ENCODE assay signal across 13 cellular contexts in the genomic region with DNA sequence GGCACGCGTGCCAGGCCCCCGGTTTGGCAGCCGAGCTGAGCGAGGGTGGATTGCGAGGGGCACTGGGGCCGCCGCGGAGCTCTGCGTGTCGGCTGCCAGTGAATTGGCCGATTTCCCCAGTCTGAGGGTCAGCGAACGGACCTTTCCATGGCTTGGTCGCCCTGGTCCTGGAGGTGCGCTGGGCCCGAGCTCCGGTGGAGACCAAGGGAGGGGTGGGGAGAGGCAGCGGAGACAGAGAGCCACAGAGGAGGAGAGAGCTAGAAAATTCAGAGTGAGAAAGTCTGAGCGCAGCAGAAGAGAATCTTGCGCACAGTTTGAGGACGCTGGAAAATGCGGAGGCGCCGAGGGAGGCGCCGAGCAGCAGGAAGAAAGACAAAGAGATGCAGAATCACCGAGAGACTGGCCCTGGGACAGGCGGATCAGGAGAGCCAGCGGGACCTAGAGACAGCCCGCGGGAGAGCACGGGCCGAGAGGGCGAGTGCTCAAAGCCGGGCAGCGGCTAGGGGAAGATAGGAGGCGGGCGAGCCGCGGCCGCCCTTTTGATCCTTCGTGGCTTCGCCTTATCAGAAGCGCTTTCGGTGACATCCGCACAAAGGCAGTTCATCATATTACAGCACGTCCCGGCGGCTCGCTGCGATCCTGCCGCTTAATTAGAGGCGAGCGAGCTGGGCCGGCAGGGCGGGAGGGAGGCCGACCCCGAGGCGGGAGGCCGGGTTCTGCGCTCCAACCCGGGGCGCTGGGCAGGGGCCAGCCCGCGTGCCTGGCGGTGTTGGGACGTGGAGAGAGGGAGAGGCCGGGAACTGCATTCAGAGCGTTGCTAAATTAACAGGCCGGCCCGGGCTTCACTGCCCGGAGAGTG. TPM values are rescaled to one million over a fixed set of nuclear protein-coding genes. Genes with fewer than 3 reads are reported as not detected.
DNase-seq lines count a peak whose midpoint lies in the region; ATAC-seq, FAIRE-seq and TF ChIP-seq lines count a peak whose summit lies in the region.
"Had no signal": no experiment of that assay in that cellular context is flagged by ENCODE, and none has a peak within 500 bp of the region (broad histone marks: within the 10 kb centered on the region; RNA-seq: fewer than 3 reads in every experiment).

No MANE protein-coding gene starts in this region.

- no peak for TF ChIP-seq CTCF in activated CD8-positive, alpha-beta T cell treated with anti-CD3 and anti-CD28 coated beads for 36 hours (IDR thresholded peaks at IDR 0.05)
- TF ChIP-seq CTCF in foreskin keratinocyte (conservative IDR thresholded peaks at IDR 0.05): no peak

- intact Hi-C loops in activated CD8-positive, alpha-beta T cell treated with anti-CD3 and anti-CD28 coated beads for 36 hours (cut with micrococcal nuclease): no loop called here

- no peak for TF ChIP-seq POLR2A in GM12892 (IDR thresholded peaks at IDR 0.05; ENCODE audit: low read depth, low read length)

- peaks cover 82% of the 10 kb centered on the region for H3K27me3 Mint-ChIP-seq in activated CD8-positive, alpha-beta T cell treated with anti-CD3 and anti-CD28 coated beads for 36 hours
- peaks cover 83% of the 10 kb centered on the region for H3K27me3 Mint-ChIP-seq in activated CD8-positive, alpha-beta T cell treated with anti-CD3 and anti-CD28 coated beads, Interleukin-2, amount 10 ng/mL, durations not matched to agents 7 days and 5 days (ENCODE audit: low read depth)

- no peaks in the 10 kb centered on the region for H3K9me3 ChIP-seq in small intestine (ENCODE audit: control insufficient read depth, low read depth)

- H3K4me1 Mint-ChIP-seq in activated CD8-positive, alpha-beta T cell treated with anti-CD3 and anti-CD28 coated beads for 36 hours (ENCODE audit: low read depth): peaks cover 35% of the 10 kb centered on the region
- H3K4me1 Mint-ChIP-seq in activated CD8-positive, alpha-beta T cell treated with anti-CD3 and anti-CD28 coated beads, Interleukin-2, amount 10 ng/mL, durations not matched to agents 7 days and 5 days (ENCODE audit: low read depth): peaks cover 15% of the 10 kb centered on the region
- H3K4me1 Mint-ChIP-seq: CD14-positive monocyte had no signal

- no peak overlapping the region for H3K27ac ChIP-seq in foreskin keratinocyte
- no peak overlapping the region for H3K27ac ChIP-seq in small intestine (ENCODE audit: low read depth in 1 of 2, low read length in 1 of 2)

- H3K4me3 ChIP-seq in small intestine (ENCODE audit: low read depth in 1 of 2, low read length in 2 of 2): no peak overlapping the region

- POLR2A ChIA-PET in activated CD8-positive, alpha-beta T cell treated with anti-CD3 and anti-CD28 coated beads for 36 hours (lab: Charles Lee): no interaction called here
- POLR2A ChIA-PET in activated CD8-positive, alpha-beta T cell treated with anti-CD3 and anti-CD28 coated beads, Interleukin-2, amount 10 ng/mL, durations not matched to agents 7 days and 5 days (lab: Charles Lee): no interaction called here

- H3K27ac Mint-ChIP-seq in activated CD8-positive, alpha-beta T cell treated with anti-CD3 and anti-CD28 coated beads for 36 hours: no peak overlapping the region
- H3K27ac Mint-ChIP-seq in activated CD8-positive, alpha-beta T cell treated with anti-CD3 and anti-CD28 coated beads, Interleukin-2, amount 10 ng/mL, durations not matched to agents 7 days and 5 days: no peak overlapping the region
- H3K27ac Mint-ChIP-seq: activated B cell treated with CpG ODN at 0.5 μM for 24 hours, CD14-positive monocyte, HFFc6 had no signal

- no peaks in the 10 kb centered on the region for H3K36me3 Mint-ChIP-seq in activated CD8-positive, alpha-beta T cell treated with anti-CD3 and anti-CD28 coated beads for 36 hours (ENCODE audit: low read depth)
- H3K36me3 Mint-ChIP-seq in activated CD8-positive, alpha-beta T cell treated with anti-CD3 and anti-CD28 coated beads, Interleukin-2, amount 10 ng/mL, durations not matched to agents 7 days and 5 days (ENCODE audit: low read depth): no peaks in the 10 kb centered on the region

- ATAC-seq in activated CD8-positive, alpha-beta T cell treated with anti-CD3 and anti-CD28 coated beads for 36 hours: no peak
- no peak for ATAC-seq in activated CD8-positive, alpha-beta T cell treated with anti-CD3 and anti-CD28 coated beads, Interleukin-2, amount 10 ng/mL, durations not matched to agents 7 days and 5 days
- ATAC-seq in foreskin keratinocyte (peak; percentile 28), HG03025 (IDR thresholded peaks at IDR 0.05; ENCODE audit: low FRiP score, unreplicated experiment) (no peak)

- H3K4me1 ChIP-seq in foreskin keratinocyte (no peaks in the 10 kb centered on the region), small intestine (ENCODE audit: control insufficient read depth in 2 of 2, insufficient read depth in 1 of 2, low read depth in 1 of 2, low read length in 1 of 2) (no peaks in the 10 kb centered on the region)

- WGBS in small intestine, 3 donors: 1 to 3% (median 3%) methylated on average over 66 to 73 of the region's 73 CpGs

- H3K27me3 ChIP-seq in foreskin keratinocyte (peaks cover 99% of the 10 kb centered on the region), small intestine (ENCODE audit: control insufficient read depth in 2 of 2, insufficient read depth in 2 of 2, low read length in 2 of 2) (peaks cover 13 to 79% of the 10 kb centered on the region in 2 donors)

- no peaks in the 10 kb centered on the region for H3K36me3 ChIP-seq in small intestine (ENCODE audit: control insufficient read depth in 2 of 2, insufficient read depth in 2 of 2, low read length in 2 of 2)

- peak; percentile 44 for DNase-seq in activated CD8-positive, alpha-beta T cell treated with anti-CD3 and anti-CD28 coated beads for 36 hours
- DNase-seq in activated CD8-positive, alpha-beta T cell treated with anti-CD3 and anti-CD28 coated beads, Interleukin-2, amount 10 ng/mL, durations not matched to agents 7 days and 5 days: no peak
- DNase-seq in NCI-H226 (peak; percentile 3), foreskin keratinocyte (peak in 1 of 2 donors; percentile 28), small intestine (peak; percentile 2), NOMO-1 treated with dmso at 0.1 percent for 144 hours (lab: John Stamatoyannopoulos, UW; ENCODE audit: unreplicated experiment) (no peak), GM12892 (ENCODE audit: insufficient read length) (no peak)
- DNase-seq: activated B cell treated with CpG ODN at 0.5 μM for 24 hours, HFFc6, NCI-H524 treated with DMSO at 0.1 percent for 48 hours had no signal

- FAIRE-seq in small intestine (lab: Jason Lieb, UNC) (no peak), GM12892 (lab: Jason Lieb, UNC) (no peak)

- no peaks in the 10 kb centered on the region for H3K9me3 Mint-ChIP-seq in activated CD8-positive, alpha-beta T cell treated with anti-CD3 and anti-CD28 coated beads for 36 hours
- no peaks in the 10 kb centered on the region for H3K9me3 Mint-ChIP-seq in activated CD8-positive, alpha-beta T cell treated with anti-CD3 and anti-CD28 coated beads, Interleukin-2, amount 10 ng/mL, durations not matched to agents 7 days and 5 days (ENCODE audit: insufficient read depth)
- H3K9me3 Mint-ChIP-seq: activated B cell treated with CpG ODN at 0.5 μM for 24 hours, HFFc6 had no signal

- CTCF ChIA-PET in activated CD8-positive, alpha-beta T cell treated with anti-CD3 and anti-CD28 coated beads for 36 hours (lab: Charles Lee): interaction anchor here (0.6 to 1.8 kb wide), 3 partner anchors 13 to 62 kb away, joined by 3 to 7 read pairs (median 3); no protein-coding TSS in a partner anchor
- CTCF ChIA-PET in activated CD8-positive, alpha-beta T cell treated with anti-CD3 and anti-CD28 coated beads, Interleukin-2, amount 10 ng/mL, durations not matched to agents 7 days and 5 days (lab: Charles Lee): no interaction called here

- H3K4me3 Mint-ChIP-seq in activated CD8-positive, alpha-beta T cell treated with anti-CD3 and anti-CD28 coated beads for 36 hours: peak overlapping the region; percentile 27
- H3K4me3 Mint-ChIP-seq in activated CD8-positive, alpha-beta T cell treated with anti-CD3 and anti-CD28 coated beads, Interleukin-2, amount 10 ng/mL, durations not matched to agents 7 days and 5 days: no peak overlapping the region
- H3K4me3 Mint-ChIP-seq: activated B cell treated with CpG ODN at 0.5 μM for 24 hours, HFFc6 had no signal

RNA-seq across cellular contexts. Expression of a gene that starts 12.7 kb away (rescaled TPM):
- not detected for total RNA-seq in activated CD8-positive, alpha-beta T cell treated with anti-CD3 and anti-CD28 coated beads for 36 hours
- total RNA-seq in activated CD8-positive, alpha-beta T cell treated with anti-CD3 and anti-CD28 coated beads, Interleukin-2, amount 10 ng/mL, durations not matched to agents 7 days and 5 days: not detected
- not detected in 2 replicates for total RNA-seq in foreskin keratinocyte
- polyA plus RNA-seq in foreskin keratinocyte: not detected in 2 replicates
- polyA plus RNA-seq in small intestine: under 1 TPM in 1 of 3 donors, not detected in 2; 0.01 TPM
- polyA plus RNA-seq in GM12892 (2012; ENCODE audit: missing spikeins): not detected
- total RNA-seq: activated B cell treated with CpG ODN at 0.5 μM for 24 hours, HFFc6, myocyte had no signal
- polyA plus RNA-seq: CD14-positive monocyte had no signal

Comparison
In these comparisons a context has a peak if more than half of its experiments do, and no peak if none do; other contexts are left out.
1. DNase-seq: peak in activated CD8-positive, alpha-beta T cell treated with anti-CD3 and anti-CD28 coated beads for 36 hours (single experiment), NCI-H226 (single experiment) and small intestine (single experiment); none in activated CD8-positive, alpha-beta T cell treated with anti-CD3 and anti-CD28 coated beads, Interleukin-2, amount 10 ng/mL, durations not matched to agents 7 days and 5 days (single experiment), NOMO-1 treated with dmso at 0.1 percent for 144 hours (single experiment) and GM12892 (single experiment).